Comparison of ENCODE assay signal across 1 cellular context in genomic region chr2:10359731-10360329, GRCh38.
TF ChIP-seq lines count a peak whose summit lies in the region.

No MANE protein-coding gene starts in this region.

TF ChIP-seq in K562, 482 proteins besides CTCF, POLR2A, EP300 and RAD21:
- TF ChIP-seq POLR3A (IDR thresholded peaks at IDR 0.05; ENCODE audit: borderline replicate concordance, extremely low read depth, insufficient read depth, insufficient read length) = no peak
- TF ChIP-seq USF2 (CRISPR knock-in tag; IDR thresholded peaks at IDR 0.05) = no peak
- TF ChIP-seq ZKSCAN1 (IDR thresholded peaks at IDR 0.05; ENCODE audit: low read depth, low read length) = no peak
- peak; percentile 44; the same call in 1 of the 2 replicates for TF ChIP-seq POLR2G (IDR thresholded peaks at IDR 0.05; ENCODE audit: low read depth, low read length)
- no peak for TF ChIP-seq FOXJ2 (tag; IDR thresholded peaks at IDR 0.05)
- peak; percentile 67 for TF ChIP-seq RBM22 (IDR thresholded peaks at IDR 0.05; ENCODE audit: low read depth, low read length, poor library complexity, severe bottlenecking)
- no peak for TF ChIP-seq TAF15 (IDR thresholded peaks at IDR 0.05; ENCODE audit: low read depth, low read length)
- no peak for TF ChIP-seq ZNF764 (CRISPR knock-in tag; IDR thresholded peaks at IDR 0.05; ENCODE audit: low read depth)
